ENCODE assay signal across 22 cellular contexts in the genomic region with DNA sequence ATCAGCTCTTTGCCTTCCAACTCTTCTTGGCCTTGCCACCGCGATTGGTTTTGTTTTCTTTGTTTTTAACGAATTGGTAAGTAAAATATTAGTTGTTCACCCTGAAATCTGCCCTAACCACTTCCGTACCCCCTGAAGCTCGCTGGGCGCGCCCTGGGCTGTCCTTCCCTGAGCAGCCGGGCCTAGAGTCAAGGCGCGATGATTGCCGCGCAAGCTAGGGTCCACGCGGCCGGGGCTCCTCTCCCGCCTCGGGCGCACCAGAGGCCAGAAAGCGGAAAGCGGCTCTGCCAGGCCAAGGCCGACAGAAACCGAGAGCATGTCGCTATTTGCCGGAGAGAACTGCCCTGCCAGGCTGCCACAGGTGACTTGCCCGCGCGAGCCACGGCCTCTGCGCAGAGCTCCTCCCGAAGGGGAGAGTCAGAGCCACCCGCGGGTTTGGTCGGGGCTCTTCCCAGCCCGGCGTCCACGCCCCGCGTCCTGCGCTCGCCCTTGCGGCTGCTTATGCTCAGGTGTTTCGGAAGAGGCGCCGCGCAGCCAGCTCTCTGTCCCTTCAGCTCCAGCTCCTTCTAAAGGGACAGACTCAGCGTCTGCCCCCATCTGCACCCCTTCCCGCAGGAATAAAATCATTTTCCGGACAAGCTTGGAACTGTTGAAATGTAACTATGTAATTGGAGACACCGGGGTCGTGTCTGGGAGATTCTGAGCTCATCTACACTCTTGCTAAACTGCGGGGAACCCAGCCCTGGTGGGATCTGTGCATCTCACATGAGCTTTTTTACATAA. TPM values are rescaled to one million over a fixed set of nuclear protein-coding genes. Genes with fewer than 3 reads are reported as not detected.
DNase-seq lines count a peak whose midpoint lies in the region; ATAC-seq and TF ChIP-seq lines count a peak whose summit lies in the region.
"Had no signal": no experiment of that assay in that cellular context is flagged by ENCODE, and none has a peak within 500 bp of the region (broad histone marks: within the 10 kb centered on the region; RNA-seq: fewer than 3 reads in every experiment).

No MANE protein-coding gene starts in this region.

- H3K9me3 Mint-ChIP-seq in osteocyte (ENCODE audit: unreplicated experiment) = no peaks in the 10 kb centered on the region
- H3K9me3 Mint-ChIP-seq: activated naive CD8-positive, alpha-beta T cell treated with anti-CD3 and anti-CD28 coated beads, Interleukin-2, amount 10 ng/mL, durations not matched to agents 7 days and 5 days; memory B cell; neural crest cell had no signal

- TF ChIP-seq CTCF in osteocyte (IDR thresholded peaks at IDR 0.05) = no peak

- no peak overlapping the region for H3K27ac Mint-ChIP-seq in osteocyte (ENCODE audit: unreplicated experiment)
- H3K27ac Mint-ChIP-seq: activated CD8-positive, alpha-beta T cell treated with anti-CD3 and anti-CD28 coated beads, Interleukin-2, amount 10 ng/mL, durations not matched to agents 7 days and 5 days; activated naive CD8-positive, alpha-beta T cell treated with anti-CD3 and anti-CD28 coated beads, Interleukin-2, amount 10 ng/mL, durations not matched to agents 7 days and 5 days; memory B cell had no signal

- no peak for ATAC-seq in activated CD4-positive, CD25-positive, alpha-beta regulatory T cell treated with anti-CD3 and anti-CD28 coated beads, Interleukin-2, amount 50 U/mL, for 24 hours
- ATAC-seq in GM18502 (IDR thresholded peaks at IDR 0.05; ENCODE audit: poor library complexity, unreplicated experiment) = no peak
- ATAC-seq: activated CD8-positive, alpha-beta T cell treated with anti-CD3 and anti-CD28 coated beads, Interleukin-2, amount 10 ng/mL, durations not matched to agents 7 days and 5 days; body of pancreas; heart right ventricle had no signal

- peaks cover 7% of the 10 kb centered on the region for H3K4me1 ChIP-seq in iPS-15b (ENCODE audit: control insufficient read depth, insufficient read depth, low read length)

- no peaks in the 10 kb centered on the region for H3K9me3 ChIP-seq in iPS-15b (ENCODE audit: control insufficient read depth, insufficient read depth, low read length)
- H3K9me3 ChIP-seq: body of pancreas, heart right ventricle, tibial artery had no signal

- H3K36me3 ChIP-seq in H7 (replicated peaks; ENCODE audit: control insufficient read depth, insufficient read depth, low read length) (no peaks in the 10 kb centered on the region), iPS-15b (ENCODE audit: control insufficient read depth, insufficient read depth, low read length) (no peaks in the 10 kb centered on the region)
- H3K36me3 ChIP-seq: heart right ventricle, tibial artery, WERI-Rb-1 had no signal

- peaks cover 86% of the 10 kb centered on the region for H3K27me3 Mint-ChIP-seq in osteocyte (ENCODE audit: unreplicated experiment)

- peaks cover 16% of the 10 kb centered on the region for H3K4me1 Mint-ChIP-seq in osteocyte (ENCODE audit: unreplicated experiment)

- H3K27me3 ChIP-seq in H7 (ENCODE audit: control insufficient read depth, insufficient read depth, low read length) = peaks cover 99% of the 10 kb centered on the region
- H3K27me3 ChIP-seq in iPS-15b (ENCODE audit: control insufficient read depth, insufficient read depth, low read length) = peaks cover 100% of the 10 kb centered on the region

- no peak overlapping the region for H3K4me3 ChIP-seq in H7 (ENCODE audit: insufficient read depth, low read depth, low read length)
- H3K4me3 ChIP-seq in iPS-15b (ENCODE audit: low read depth, low read length) = peak overlapping the region; percentile 35
- H3K4me3 ChIP-seq: body of pancreas, heart right ventricle, tibial artery had no signal

- H3K9ac ChIP-seq in iPS-15b (ENCODE audit: low read depth, low read length) = no peak overlapping the region

- DNase-seq in ELF-1 (ENCODE audit: low read depth, low spot score) = peak; percentile 59
- peak; percentile 65 for DNase-seq in H7
- DNase-seq in osteocyte (ENCODE audit: extremely low spot score, unreplicated experiment) = peak; percentile 75
- DNase-seq in substantia nigra (lab: John Stamatoyannopoulos, UW) = no peak
- DNase-seq: activated CD8-positive, alpha-beta T cell treated with anti-CD3 and anti-CD28 coated beads, Interleukin-2, amount 10 ng/mL, durations not matched to agents 7 days and 5 days; activated naive CD8-positive, alpha-beta T cell treated with anti-CD3 and anti-CD28 coated beads, Interleukin-2, amount 10 ng/mL, durations not matched to agents 7 days and 5 days; COR-L47; heart right ventricle; NCI-H1436; NCI-H2171; NCI-H69; OCI-M1; SHP77 treated with DMSO at 0.1 percent for 48 hours; WERI-Rb-1 had no signal

- H3K27ac ChIP-seq in substantia nigra (ENCODE audit: low read depth, low read length, poor library complexity, severe bottlenecking) = no peak overlapping the region
- H3K27ac ChIP-seq: body of pancreas, heart right ventricle, tibial artery, WERI-Rb-1 had no signal

- no peak overlapping the region for H3K4me3 Mint-ChIP-seq in osteocyte (ENCODE audit: unreplicated experiment)
- H3K4me3 Mint-ChIP-seq: activated CD8-positive, alpha-beta T cell treated with anti-CD3 and anti-CD28 coated beads, Interleukin-2, amount 10 ng/mL, durations not matched to agents 7 days and 5 days; activated naive CD8-positive, alpha-beta T cell treated with anti-CD3 and anti-CD28 coated beads, Interleukin-2, amount 10 ng/mL, durations not matched to agents 7 days and 5 days; memory B cell; neural crest cell had no signal

- H3K36me3 Mint-ChIP-seq in osteocyte (ENCODE audit: unreplicated experiment) = no peaks in the 10 kb centered on the region
- H3K36me3 Mint-ChIP-seq: activated naive CD8-positive, alpha-beta T cell treated with anti-CD3 and anti-CD28 coated beads, Interleukin-2, amount 10 ng/mL, durations not matched to agents 7 days and 5 days; memory B cell had no signal

RNA-seq across cellular contexts. Expression of gene CDX2, which starts 6.7 kb away (rescaled TPM):
- 0.04 TPM in 1 of 2 replicates, not detected in the other for total RNA-seq in H7 (2014; rRNA removed; shearing (Covaris generic))
- not detected in 2 replicates for total RNA-seq in osteocyte
- total RNA-seq: activated CD8-positive, alpha-beta T cell treated with anti-CD3 and anti-CD28 coated beads, Interleukin-2, amount 10 ng/mL, durations not matched to agents 7 days and 5 days; activated naive CD8-positive, alpha-beta T cell treated with anti-CD3 and anti-CD28 coated beads, Interleukin-2, amount 10 ng/mL, durations not matched to agents 7 days and 5 days; heart right ventricle; T-helper 1 cell treated with Interleukin-12 subunit alpha and Interleukin-12 subunit beta and Interleukin-4 antibody, amounts not matched to agents 30 ng/mL and 1 ng/mL, for 36 hours had no signal

RNA-seq across cellular contexts. Expression of gene URAD, which starts 12.7 kb away (rescaled TPM):
- total RNA-seq in H7 (2014; rRNA removed; shearing (Covaris generic)) = not detected in 2 replicates
- total RNA-seq in osteocyte = not detected in 2 replicates
- total RNA-seq: activated CD8-positive, alpha-beta T cell treated with anti-CD3 and anti-CD28 coated beads, Interleukin-2, amount 10 ng/mL, durations not matched to agents 7 days and 5 days; activated naive CD8-positive, alpha-beta T cell treated with anti-CD3 and anti-CD28 coated beads, Interleukin-2, amount 10 ng/mL, durations not matched to agents 7 days and 5 days; body of pancreas; heart right ventricle; T-helper 1 cell treated with Interleukin-12 subunit alpha and Interleukin-12 subunit beta and Interleukin-4 antibody, amounts not matched to agents 30 ng/mL and 1 ng/mL, for 36 hours had no signal

RNA-seq across cellular contexts. Expression of gene PDX1, which starts 56.0 kb away (rescaled TPM):
- total RNA-seq in H7 (2014; rRNA removed; shearing (Covaris generic)) = not detected in 2 replicates
- not detected in 2 replicates for total RNA-seq in osteocyte
- total RNA-seq: activated CD8-positive, alpha-beta T cell treated with anti-CD3 and anti-CD28 coated beads, Interleukin-2, amount 10 ng/mL, durations not matched to agents 7 days and 5 days; activated naive CD8-positive, alpha-beta T cell treated with anti-CD3 and anti-CD28 coated beads, Interleukin-2, amount 10 ng/mL, durations not matched to agents 7 days and 5 days; heart right ventricle; neural crest cell; T-helper 1 cell treated with Interleukin-12 subunit alpha and Interleukin-12 subunit beta and Interleukin-4 antibody, amounts not matched to agents 30 ng/mL and 1 ng/mL, for 36 hours had no signal

Comparison
In these comparisons a context has a peak if more than half of its experiments do, and no peak if none do; other contexts are left out.
1. DNase-seq: peak in ELF-1 (single experiment), H7 (single experiment) and osteocyte (single experiment); none in substantia nigra (0 of 49).